In the genomic region with DNA sequence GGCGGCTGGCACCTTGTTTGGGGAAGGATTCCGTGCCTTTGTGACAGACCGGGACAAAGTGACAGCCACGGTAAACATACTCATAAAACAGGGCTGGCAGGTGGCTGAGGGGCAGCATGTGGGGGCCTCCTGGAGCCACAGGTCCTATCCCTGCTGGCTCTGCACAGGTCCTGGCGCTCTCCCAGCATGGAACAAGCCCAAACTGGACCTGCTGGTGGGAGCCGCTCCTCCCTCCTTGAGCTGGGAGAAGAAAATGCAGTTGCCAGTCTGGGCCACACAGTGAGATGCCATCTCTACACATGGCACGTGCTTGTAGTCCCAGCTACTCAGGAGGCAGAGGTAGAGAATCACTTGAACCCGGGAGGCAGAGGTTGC, we compare ENCODE assay signal across 4 cellular contexts. TPM values are rescaled to one million over a fixed set of nuclear protein-coding genes. Genes with fewer than 3 reads are reported as not detected.
"Had no signal": no experiment of that assay in that cellular context is flagged by ENCODE, and none has a peak within 500 bp of the region (broad histone marks: within the 10 kb centered on the region; RNA-seq: fewer than 3 reads in every experiment).

No MANE protein-coding gene starts in this region.

RNA-seq across cellular contexts. Expression of a gene that starts 2.9 kb away (rescaled TPM):
- total RNA-seq: endothelial cell of umbilical vein, frontal cortex had no signal

RNA-seq across cellular contexts. Expression of a gene that starts 16.9 kb away (rescaled TPM):
- polyA plus RNA-seq: immature natural killer cell; naive thymus-derived CD4-positive, alpha-beta T cell had no signal

RNA-seq across cellular contexts. Expression of a gene that starts 31.3 kb away (rescaled TPM):
- total RNA-seq: naive thymus-derived CD4-positive, alpha-beta T cell had no signal
- polyA plus RNA-seq: immature natural killer cell; naive thymus-derived CD4-positive, alpha-beta T cell had no signal
